ENCODE assay signal across 23 cellular contexts in genomic region chr14:77058082-77058481, GRCh38. TPM values are rescaled to one million over a fixed set of nuclear protein-coding genes. Genes with fewer than 3 reads are reported as not detected.
DNase-seq lines count a peak whose midpoint lies in the region; ATAC-seq, FAIRE-seq and TF ChIP-seq lines count a peak whose summit lies in the region.
"Had no signal": no experiment of that assay in that cellular context is flagged by ENCODE, and none has a peak within 500 bp of the region (broad histone marks: within the 10 kb centered on the region; RNA-seq: fewer than 3 reads in every experiment).

No MANE protein-coding gene starts in this region.

- no peaks in the 10 kb centered on the region for H3K4me1 ChIP-seq in neural progenitor cell

- H3K27ac Mint-ChIP-seq in brain = peak overlapping the region; percentile 62 to 99 (median 92)
- H3K27ac Mint-ChIP-seq in neural progenitor cell = peak overlapping the region; percentile 79

- no peak overlapping the region for H3K4me2 ChIP-seq in neural progenitor cell

- H3K9ac ChIP-seq in neural progenitor cell = no peak overlapping the region

- peak; percentile 60 for FAIRE-seq in HTR-8/SVneo (lab: Jason Lieb, UNC)
- FAIRE-seq: GM12892, H1 had no signal

- TF ChIP-seq CTCF in brain (conservative IDR thresholded peaks at IDR 0.05) (no peak), neural progenitor cell (IDR thresholded peaks at IDR 0.05) (no peak)

- H3K4me1 Mint-ChIP-seq in brain (peaks cover 38% of the 10 kb centered on the region), neural progenitor cell (peaks cover 27% of the 10 kb centered on the region)

- no peaks in the 10 kb centered on the region for H3K79me2 ChIP-seq in neural progenitor cell (ENCODE audit: low read depth)

- no peak overlapping the region for H3K4me3 ChIP-seq in neural progenitor cell
- H3K4me3 ChIP-seq: Peyer's patch had no signal

- no peaks in the 10 kb centered on the region for H3K36me3 ChIP-seq in neural progenitor cell
- H3K36me3 ChIP-seq: Peyer's patch had no signal

- H3K4me3 Mint-ChIP-seq in brain (peak overlapping the region in 1 of 5 experiments; percentile 11), neural progenitor cell (no peak overlapping the region)

- H3K36me3 Mint-ChIP-seq in brain (no peaks in the 10 kb centered on the region), neural progenitor cell (no peaks in the 10 kb centered on the region)

- DNase-seq in NCI-H1417 (lab: John Stamatoyannopoulos, UW) (peak in 2 of 3 experiments; percentile 34 to 78), NCI-H1417 treated with DMSO at 0.1 percent for 48 hours (lab: John Stamatoyannopoulos, UW) (no peak), HTR-8/SVneo (ENCODE audit: insufficient read length, low spot score) (no peak), neural progenitor cell (ENCODE audit: low spot score) (no peak), globus pallidus (ENCODE audit: low spot score) (no peak)
- DNase-seq: ACHN, DMS153, DND-41, HCEC 1CT, NCI-H1048, NCI-H1436, NCI-H187, NCI-H2081 treated with DMSO at 0.1 percent for 48 hours, NCI-H2171, NCI-H524, NCI-H774, Peyer's patch had no signal

- no peaks in the 10 kb centered on the region for H3K27me3 ChIP-seq in neural progenitor cell
- H3K27me3 ChIP-seq: Peyer's patch had no signal

- H3K27ac ChIP-seq in neural progenitor cell = no peak overlapping the region
- H3K27ac ChIP-seq: 22Rv1, Peyer's patch had no signal

- H3K27me3 Mint-ChIP-seq in brain (no peaks in the 10 kb centered on the region), neural progenitor cell (ENCODE audit: insufficient read depth, low read depth) (peaks cover 16% of the 10 kb centered on the region)

- ATAC-seq in GM21576 (IDR thresholded peaks at IDR 0.05; ENCODE audit: unreplicated experiment) = no peak
- ATAC-seq: SK-N-SH treated with all-trans-retinoic acid at 6 μM for 48 hours had no signal

- H2AFZ ChIP-seq in neural progenitor cell (replicated peaks) = no peak overlapping the region

- no peaks in the 10 kb centered on the region for H3K9me3 ChIP-seq in neural progenitor cell (ENCODE audit: low read depth)

- H3F3A ChIP-seq in neural progenitor cell (ENCODE audit: low read depth) = no peaks in the 10 kb centered on the region

- H4K20me1 ChIP-seq in neural progenitor cell (ENCODE audit: low read depth) = no peaks in the 10 kb centered on the region

- H3K9me3 Mint-ChIP-seq in brain (peaks cover 4 to 26% (median 13%) of the 10 kb centered on the region in 5 experiments), neural progenitor cell (peaks cover 2% of the 10 kb centered on the region)

RNA-seq across cellular contexts. Expression of gene IRF2BPL, which starts 29.6 kb away (rescaled TPM):
- 49.8 TPM for polyA plus RNA-seq in brain (ENCODE audit: insufficient read depth, low read depth, low replicate concordance)
- 4.8 and 14.9 TPM in 2 replicates for total RNA-seq in neural progenitor cell (ENCODE audit: low replicate concordance)

RNA-seq across cellular contexts. Expression of gene CIPC, which starts 40.0 kb away (rescaled TPM):
- 18.4 TPM for polyA plus RNA-seq in brain (ENCODE audit: insufficient read depth, low read depth, low replicate concordance)
- total RNA-seq in neural progenitor cell (ENCODE audit: low replicate concordance) = 22.5 and 24.3 TPM in 2 replicates

Comparison
In these comparisons a context has a peak if more than half of its experiments do, and no peak if none do; other contexts are left out.
1. DNase-seq: peak in NCI-H1417 (2 of 3); none in NCI-H1417 treated with DMSO at 0.1 percent for 48 hours (single experiment), HTR-8/SVneo (single experiment), neural progenitor cell (single experiment) and globus pallidus (single experiment).